Comparison of ENCODE assay signal across 15 cellular contexts in genomic region chr6:128209771-128210170, GRCh38.
DNase-seq lines count a peak whose midpoint lies in the region; ATAC-seq and TF ChIP-seq lines count a peak whose summit lies in the region.
"Had no signal": no experiment of that assay in that cellular context is flagged by ENCODE, and none has a peak within 500 bp of the region (broad histone marks: within the 10 kb centered on the region; RNA-seq: fewer than 3 reads in every experiment).

No MANE protein-coding gene starts in this region.

- H3K4me3 ChIP-seq in PC-3 (ENCODE audit: low read length) (no peak overlapping the region), mucosa of descending colon (no peak overlapping the region)

- H3K27me3 Mint-ChIP-seq in nephron progenitor cell (ENCODE audit: low read depth, poor library complexity), result peaks cover 4% of the 10 kb centered on the region

- H3K4me1 Mint-ChIP-seq in nephron progenitor cell, result peaks cover 12% of the 10 kb centered on the region

- no peak overlapping the region for H3K9ac ChIP-seq in PC-3 (ENCODE audit: low read length)

- TF ChIP-seq CTCF in PC-3 (conservative IDR thresholded peaks at IDR 0.05; ENCODE audit: low read depth, low read length) (no peak), nephron progenitor cell (IDR thresholded peaks at IDR 0.05) (no peak), mucosa of descending colon (IDR thresholded peaks at IDR 0.05) (no peak)

- no peaks in the 10 kb centered on the region for H3F3A ChIP-seq in PC-3 (ENCODE audit: low read length, unreplicated experiment)

- H3K27ac Mint-ChIP-seq in nephron progenitor cell, result peak overlapping the region; percentile 33
- H3K27ac Mint-ChIP-seq: CD8-positive, alpha-beta T cell had no signal

- H3K9me2 ChIP-seq in PC-3 (replicated peaks; ENCODE audit: low read length), result no peaks in the 10 kb centered on the region

- no peaks in the 10 kb centered on the region for H3K9me3 Mint-ChIP-seq in nephron progenitor cell
- H3K9me3 Mint-ChIP-seq: CD8-positive, alpha-beta T cell had no signal

- POLR2A ChIA-PET in PC-3 (lab: Charles Lee; ENCODE audit: unreplicated experiment), result no interaction called here

- H3K36me3 Mint-ChIP-seq in nephron progenitor cell (ENCODE audit: low read depth), result peaks cover 6% of the 10 kb centered on the region
- H3K36me3 Mint-ChIP-seq: CD8-positive, alpha-beta T cell had no signal

- H3K4me2 ChIP-seq in PC-3 (ENCODE audit: low read length), result peak overlapping the region; percentile 53; the same call in 1 of the 2 replicates

- H2AFZ ChIP-seq in PC-3 (ENCODE audit: low read length), result no peak overlapping the region

- H3K79me2 ChIP-seq in PC-3 (ENCODE audit: low read length), result no peaks in the 10 kb centered on the region

- CTCF ChIA-PET in PC-3 (lab: Charles Lee), result no interaction called here

- no peaks in the 10 kb centered on the region for H3K27me3 ChIP-seq in PC-3 (ENCODE audit: low read length)

- ATAC-seq in PC-3, result peak; percentile 42; the same call in 1 of the 2 replicates
- ATAC-seq in mucosa of descending colon, result no peak
- no peak for ATAC-seq in HG03025 (IDR thresholded peaks at IDR 0.05; ENCODE audit: low FRiP score, unreplicated experiment)
- ATAC-seq: CD8-positive, alpha-beta T cell had no signal

- intact Hi-C loops in PC-3 (cut with micrococcal nuclease), result no loop called here
- intact Hi-C loops in mucosa of descending colon (cut with DNase I, micrococcal nuclease), result no loop called here

- DNase-seq in ELR (ENCODE audit: low read depth) (peak; percentile 96), PC-3 (peak; percentile 48), epidermal melanocyte (ENCODE audit: insufficient read length, low spot score) (peak; percentile 23), nephron progenitor cell (no peak), HuH-7 (ENCODE audit: low spot score) (no peak), T-helper 9 cell (no peak), mucosa of descending colon (no peak)
- DNase-seq: activated CD4-positive, alpha-beta T cell treated with anti-CD3 and anti-CD28 coated beads for 1 hour; CD8-positive, alpha-beta T cell; central memory CD4-positive, alpha-beta T cell; NCI-H446 treated with DMSO at 0.1 percent for 48 hours; occipital lobe; stimulated activated CD4-positive, alpha-beta T cell treated with anti-CD3 and anti-CD28 coated beads, Interleukin-2, amount 100 ng/mL, for 24 hours; stimulated activated naive CD4-positive, alpha-beta T cell treated with Interleukin-2 at 50 U/mL for 16 hours had no signal

- H3K9me3 ChIP-seq in PC-3 (ENCODE audit: low read length) (no peaks in the 10 kb centered on the region), mucosa of descending colon (no peaks in the 10 kb centered on the region)

- BruUV-seq in PC-3 (replicated peaks; lab: Mats Ljungman, UMichigan), result no TSS peak

- peaks cover 31% of the 10 kb centered on the region for H3K4me1 ChIP-seq in PC-3 (ENCODE audit: insufficient read depth, low read length)
- no peaks in the 10 kb centered on the region for H3K4me1 ChIP-seq in mucosa of descending colon (ENCODE audit: low read depth)

- H4K20me1 ChIP-seq in PC-3 (ENCODE audit: low read length), result no peaks in the 10 kb centered on the region

- peak overlapping the region; percentile 18; the same call in 1 of the 2 replicates for H3K27ac ChIP-seq in PC-3 (ENCODE audit: low read length)

- no peak overlapping the region for H3K4me3 Mint-ChIP-seq in nephron progenitor cell
- H3K4me3 Mint-ChIP-seq: CD8-positive, alpha-beta T cell had no signal

- H3K36me3 ChIP-seq in PC-3 (ENCODE audit: low read depth, low read length) (peaks cover under 1% of the 10 kb centered on the region; the same call in 1 of the 2 replicates), mucosa of descending colon (ENCODE audit: low read depth) (no peaks in the 10 kb centered on the region)

Comparison
In these comparisons a context has a peak if more than half of its experiments do, and no peak if none do; other contexts are left out.
1. DNase-seq: peak in ELR (single experiment), PC-3 (single experiment) and epidermal melanocyte (single experiment); none in nephron progenitor cell (single experiment), HuH-7 (single experiment), T-helper 9 cell (single experiment) and mucosa of descending colon (0 of 3).